ENCODE assay signal across 16 cellular contexts in genomic region chr11:75273331-75273988, GRCh38. TPM values are rescaled to one million over a fixed set of nuclear protein-coding genes. Genes with fewer than 3 reads are reported as not detected.
A peak's percentile ranks its signal among the peaks of the same experiment; 100 is the strongest.
DNase-seq lines count a peak whose midpoint lies in the region; ATAC-seq, FAIRE-seq and TF ChIP-seq lines count a peak whose summit lies in the region.
"Had no signal": no experiment of that assay in that cellular context is flagged by ENCODE, and none has a peak within 500 bp of the region (broad histone marks: within the 10 kb centered on the region; RNA-seq: fewer than 3 reads in every experiment).

No MANE protein-coding gene starts in this region.

- peaks cover 40% of the 10 kb centered on the region for H3K4me1 Mint-ChIP-seq in activated CD4-positive, alpha-beta memory T cell treated with anti-CD3 and anti-CD28 coated beads, Interleukin-2, amount 10 ng/mL, durations not matched to agents 7 days and 5 days

- no peaks in the 10 kb centered on the region for H3K9me3 ChIP-seq in kidney (ENCODE audit: control insufficient read depth in 1 of 2, low read length in 2 of 2)
- H3K9me3 ChIP-seq in thymus (ENCODE audit: control insufficient read depth), result peaks cover 2% of the 10 kb centered on the region
- H3K9me3 ChIP-seq in esophagus squamous epithelium, result no peaks in the 10 kb centered on the region
- H3K9me3 ChIP-seq: pancreas had no signal

- 98% methylated on average over 7 of the region's 7 CpGs for WGBS in thymus
- WGBS in esophagus squamous epithelium, 2 donors, result 92 to 94% methylated on average over 2 to 4 of the region's 7 CpGs

- no peak overlapping the region for H3K27ac ChIP-seq in kidney (ENCODE audit: low read depth in 2 of 2, low read length in 2 of 2)
- peak overlapping the region; percentile 3 for H3K27ac ChIP-seq in thymus (ENCODE audit: low read depth)
- no peak overlapping the region for H3K27ac ChIP-seq in esophagus squamous epithelium
- H3K27ac ChIP-seq: pancreas had no signal

- TF ChIP-seq POLR2A in esophagus squamous epithelium (IDR thresholded peaks at IDR 0.05), result no peak

- TF ChIP-seq CTCF in kidney (IDR thresholded peaks at IDR 0.05; ENCODE audit: borderline replicate concordance, extremely low read depth, insufficient read depth) (no peak), esophagus squamous epithelium (IDR thresholded peaks at IDR 0.05) (no peak)

- peaks cover 6% of the 10 kb centered on the region for H3K36me3 Mint-ChIP-seq in activated CD4-positive, alpha-beta memory T cell treated with anti-CD3 and anti-CD28 coated beads, Interleukin-2, amount 10 ng/mL, durations not matched to agents 7 days and 5 days (ENCODE audit: low read depth)

- no peaks in the 10 kb centered on the region for H3K27me3 Mint-ChIP-seq in activated CD4-positive, alpha-beta memory T cell treated with anti-CD3 and anti-CD28 coated beads, Interleukin-2, amount 10 ng/mL, durations not matched to agents 7 days and 5 days

- peak; percentile 30 for DNase-seq in Right ventricle myocardium superior
- DNase-seq in left ventricle myocardium superior, result no peak
- no peak for DNase-seq in activated CD4-positive, alpha-beta memory T cell treated with anti-CD3 and anti-CD28 coated beads, Interleukin-2, amount 10 ng/mL, durations not matched to agents 7 days and 5 days
- DNase-seq in kidney, result peak; percentile 45
- DNase-seq in NOMO-1 treated with DMSO at 0.1 percent for 48 hours (lab: John Stamatoyannopoulos, UW; ENCODE audit: unreplicated experiment), result no peak
- DNase-seq in esophagus squamous epithelium (lab: John Stamatoyannopoulos, UW), result no peak
- DNase-seq: glutamatergic neuron, NCI-H2081 treated with DMSO at 0.1 percent for 48 hours, NCI-H69, small intestine had no signal

- ATAC-seq in Right ventricle myocardium superior (ENCODE audit: poor library complexity) (no peak), left ventricle myocardium superior (no peak), GM21576 (IDR thresholded peaks at IDR 0.05; ENCODE audit: unreplicated experiment) (no peak)
- ATAC-seq: pancreas had no signal

- POLR2A ChIA-PET in activated CD4-positive, alpha-beta memory T cell treated with anti-CD3 and anti-CD28 coated beads, Interleukin-2, amount 10 ng/mL, durations not matched to agents 7 days and 5 days (lab: Charles Lee), result interaction anchor here (1.1 kb wide), 1 partner anchor 108 kb away, joined by 3 read pairs; no protein-coding TSS in a partner anchor

- intact Hi-C loops in Right ventricle myocardium superior (cut with DNase I) (no loop called here), left ventricle myocardium superior (cut with micrococcal nuclease) (no loop called here), kidney (cut with DNase I) (no loop called here), esophagus squamous epithelium (cut with DNase I) (loop anchor here (10.0 kb wide), 1 partner anchor 261 kb away; no protein-coding TSS in a partner anchor)

- peaks cover 4 to 28% of the 10 kb centered on the region in 2 donors for H3K36me3 ChIP-seq in kidney (ENCODE audit: control insufficient read depth in 1 of 2, insufficient read depth in 2 of 2, low read length in 2 of 2)
- H3K36me3 ChIP-seq in thymus (ENCODE audit: control insufficient read depth, insufficient read depth), result no peaks in the 10 kb centered on the region
- H3K36me3 ChIP-seq in esophagus squamous epithelium, result peaks cover 3 to 83% (median 7%) of the 10 kb centered on the region in 3 donors

- FAIRE-seq in kidney (lab: Jason Lieb, UNC), result no peak
- FAIRE-seq: islet of Langerhans, pancreas, RCC 7860, small intestine had no signal

- H3K9ac ChIP-seq in kidney (ENCODE audit: low read length in 2 of 2), result no peak overlapping the region

- H3K4me1 ChIP-seq in kidney (ENCODE audit: control insufficient read depth in 1 of 2, insufficient read depth in 1 of 2, low read depth in 1 of 2, low read length in 2 of 2) (no peaks in the 10 kb centered on the region), thymus (ENCODE audit: control insufficient read depth, insufficient read depth, low read length) (peaks cover 16% of the 10 kb centered on the region), esophagus squamous epithelium (peaks cover 0 to 12% (median 0%) of the 10 kb centered on the region in 3 donors)
- H3K4me1 ChIP-seq: pancreas had no signal

- no peak overlapping the region for H3K4me3 Mint-ChIP-seq in activated CD4-positive, alpha-beta memory T cell treated with anti-CD3 and anti-CD28 coated beads, Interleukin-2, amount 10 ng/mL, durations not matched to agents 7 days and 5 days

- H3K4me3 ChIP-seq in kidney (ENCODE audit: low read length in 2 of 2), result no peak overlapping the region
- no peak overlapping the region for H3K4me3 ChIP-seq in thymus (ENCODE audit: low read length)
- no peak overlapping the region for H3K4me3 ChIP-seq in esophagus squamous epithelium
- H3K4me3 ChIP-seq: pancreas had no signal

- H3K9me3 Mint-ChIP-seq in activated CD4-positive, alpha-beta memory T cell treated with anti-CD3 and anti-CD28 coated beads, Interleukin-2, amount 10 ng/mL, durations not matched to agents 7 days and 5 days, result no peaks in the 10 kb centered on the region

- H3K27ac Mint-ChIP-seq in activated CD4-positive, alpha-beta memory T cell treated with anti-CD3 and anti-CD28 coated beads, Interleukin-2, amount 10 ng/mL, durations not matched to agents 7 days and 5 days, result peak overlapping the region; percentile 77

- no peaks in the 10 kb centered on the region for H3K27me3 ChIP-seq in thymus (ENCODE audit: control insufficient read depth, insufficient read depth)
- no peaks in the 10 kb centered on the region for H3K27me3 ChIP-seq in esophagus squamous epithelium
- H3K27me3 ChIP-seq: pancreas had no signal

- CTCF ChIA-PET in activated CD4-positive, alpha-beta memory T cell treated with anti-CD3 and anti-CD28 coated beads, Interleukin-2, amount 10 ng/mL, durations not matched to agents 7 days and 5 days (lab: Charles Lee), result interaction anchor here (0.9 to 9.0 kb wide), 6 partner anchors 24 to 131 kb away, joined by 3 to 97 read pairs (median 4); partner anchors contain the start of gene TPBGL

RNA-seq across cellular contexts. Expression of gene TPBGL, which starts 32.9 kb away (rescaled TPM):
- 0.11 TPM for total RNA-seq in Right ventricle myocardium superior
- total RNA-seq in left ventricle myocardium superior, result not detected
- total RNA-seq in activated CD4-positive, alpha-beta memory T cell treated with anti-CD3 and anti-CD28 coated beads, Interleukin-2, amount 10 ng/mL, durations not matched to agents 7 days and 5 days, result under 1 TPM; 0.28 to 0.38 TPM
- 0.69 TPM for total RNA-seq in kidney
- 0.13 TPM for polyA plus RNA-seq in kidney (ENCODE audit: insufficient read depth, low read depth, low replicate concordance)
- polyA plus RNA-seq in thymus, result 0.23 TPM
- total RNA-seq in esophagus squamous epithelium, result under 1 TPM in 1 of 4 donors, not detected in 3; 0.09 TPM
- total RNA-seq: epithelial cell of proximal tubule had no signal

Comparison
In these comparisons a context has a peak if more than half of its experiments do, and no peak if none do; other contexts are left out.
1. DNase-seq: peak in Right ventricle myocardium superior (single experiment) and kidney (single experiment); none in left ventricle myocardium superior (single experiment), activated CD4-positive, alpha-beta memory T cell treated with anti-CD3 and anti-CD28 coated beads, Interleukin-2, amount 10 ng/mL, durations not matched to agents 7 days and 5 days (single experiment), NOMO-1 treated with DMSO at 0.1 percent for 48 hours (single experiment) and esophagus squamous epithelium (single experiment).